ENCODE assay signal across 34 cellular contexts in the genomic region with DNA sequence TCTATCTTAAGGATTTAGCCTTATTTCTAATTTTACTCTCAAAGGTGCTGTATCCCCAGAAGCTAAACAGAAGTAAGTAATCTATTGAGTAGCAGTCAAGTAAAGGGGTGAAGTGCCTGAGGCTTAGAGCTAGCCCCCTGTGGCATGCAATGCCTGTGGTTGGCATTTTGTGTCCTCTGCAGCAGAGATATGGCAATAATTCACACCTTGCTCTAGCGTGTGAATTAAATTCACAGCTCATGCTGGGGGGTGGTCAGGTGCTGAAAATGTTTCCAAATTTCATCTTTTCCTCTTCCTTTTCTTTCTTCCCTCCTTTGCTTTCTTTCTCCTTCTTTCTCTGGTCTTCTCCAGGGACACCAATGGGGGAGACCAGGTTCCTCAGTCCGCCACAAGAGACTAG.
"Had no signal": no experiment of that assay in that cellular context is flagged by ENCODE, and none has a peak within 500 bp of the region (broad histone marks: within the 10 kb centered on the region; RNA-seq: fewer than 3 reads in every experiment).

No MANE protein-coding gene starts in this region.

- H3K36me3 ChIP-seq: MG63 had no signal

- H3K9ac ChIP-seq: KMS-11 had no signal

- H3K27ac ChIP-seq: KMS-11 had no signal

- H3K4me3 ChIP-seq: MG63 had no signal

- DNase-seq: Karpas-422, Kasumi-1, KBM-7, KG1, MG63, MM.1S, MV-4-11, NCI-H1048, NCI-H1092 treated with DMSO at 0.1 percent for 48 hours, NCI-H1105, NCI-H1105 treated with DMSO at 0.1 percent for 48 hours, NCI-H1417, NCI-H1417 treated with DMSO at 0.1 percent for 48 hours, NCI-H1436, NCI-H1436 treated with DMSO at 0.1 percent for 48 hours, NCI-H146, NCI-H1694, NCI-H1694 treated with DMSO at 0.1 percent for 48 hours, NCI-H187, NCI-H187 treated with DMSO at 0.1 percent for 48 hours, NCI-H1930, NCI-H2029, NCI-H2029 treated with DMSO at 0.1 percent for 48 hours, NCI-H2081, NCI-H2081 treated with DMSO at 0.1 percent for 48 hours, NCI-H2107, NCI-H2171, NCI-H2171 treated with DMSO at 0.1 percent for 48 hours, NCI-H2227 treated with DMSO at 0.1 percent for 48 hours, NCI-H226, NCI-H345, NCI-H446, NCI-H446 treated with DMSO at 0.1 percent for 48 hours had no signal

- H3K4me2 ChIP-seq: KMS-11 had no signal

- H3K27me3 ChIP-seq: MG63 had no signal

- H3K9me3 ChIP-seq: MG63 had no signal
